In genomic region chr17:50347087-50347893, GRCh38 we compare ENCODE assay signal across 8 cellular contexts. TPM values are rescaled to one million over a fixed set of nuclear protein-coding genes. Genes with fewer than 3 reads are reported as not detected.
DNase-seq lines count a peak whose midpoint lies in the region; ATAC-seq and TF ChIP-seq lines count a peak whose summit lies in the region.

No MANE protein-coding gene starts in this region.

- intact Hi-C loops in Caco-2 (cut with micrococcal nuclease; ENCODE audit: unreplicated experiment) (loop anchor here (2.0 kb wide), 2 partner anchors 26 to 50 kb away; partner anchors contain the start of genes EME1, LRRC59 and MRPL27), esophagus squamous epithelium (cut with DNase I) (no loop called here)

- BruUV-seq in Caco-2 (replicated peaks; lab: Mats Ljungman, UMichigan): no TSS peak

- TF ChIP-seq CTCF in Caco-2 (IDR thresholded peaks at IDR 0.05; ENCODE audit: insufficient read depth in 1 of 2, low read depth in 1 of 2, low read length in 1 of 2, severe bottlenecking in 1 of 2, unreplicated experiment in 1 of 2): no peak
- TF ChIP-seq CTCF in RWPE1 (conservative IDR thresholded peaks at IDR 0.05; ENCODE audit: low read depth): no peak
- TF ChIP-seq CTCF in esophagus squamous epithelium (IDR thresholded peaks at IDR 0.05): no peak
- no peak for TF ChIP-seq CTCF in osteocyte (IDR thresholded peaks at IDR 0.05)

- H3K27me3 Mint-ChIP-seq in Caco-2 (ENCODE audit: insufficient read depth, unreplicated experiment) (no peaks in the 10 kb centered on the region), osteocyte (ENCODE audit: unreplicated experiment) (peaks cover 4% of the 10 kb centered on the region)

- POLR2A ChIA-PET in Caco-2 (lab: Charles Lee) (interaction anchor here (0.6 to 2.5 kb wide), 5 partner anchors 10 to 167 kb away, joined by 4 to 14 read pairs (median 4); partner anchors contain the start of gene LRRC59), RWPE1 (lab: Yijun Ruan, JAX; ENCODE audit: low non-redundant PET) (interaction anchor here (0.7 kb wide), 1 partner anchor 14 kb away, joined by 4 read pairs; no protein-coding TSS in a partner anchor)

- H3K27ac Mint-ChIP-seq in Caco-2 (ENCODE audit: unreplicated experiment) (peak overlapping the region; percentile 81), osteocyte (ENCODE audit: unreplicated experiment) (peak overlapping the region; percentile 82)

- 28 to 29% methylated on average over 5 to 6 of the region's 19 CpGs for WGBS in esophagus squamous epithelium, 2 donors

- H3K4me1 Mint-ChIP-seq in Caco-2 (ENCODE audit: low read depth, unreplicated experiment) (peaks cover 22% of the 10 kb centered on the region), osteocyte (ENCODE audit: unreplicated experiment) (peaks cover 24% of the 10 kb centered on the region)

- H3K4me1 ChIP-seq in Caco-2 (peaks cover 13% of the 10 kb centered on the region), esophagus squamous epithelium (peaks cover 20 to 41% (median 31%) of the 10 kb centered on the region in 3 donors)

- H3K4me3 ChIP-seq in Caco-2 (ENCODE audit: low read depth, low read length) (peak overlapping the region; percentile 85), esophagus squamous epithelium (peak overlapping the region; percentile 72 to 95 (median 78))

- H3K9me3 ChIP-seq in Caco-2 (no peaks in the 10 kb centered on the region), esophagus squamous epithelium (no peaks in the 10 kb centered on the region)

- H3K27me3 ChIP-seq in Caco-2 (replicated peaks; ENCODE audit: control insufficient read depth, insufficient read depth, low read length): no peaks in the 10 kb centered on the region
- no peaks in the 10 kb centered on the region for H3K27me3 ChIP-seq in esophagus squamous epithelium

- H3K36me3 ChIP-seq in Caco-2 (ENCODE audit: control insufficient read depth, insufficient read depth, low read length) (0 out of 2 replicates have a peak, but pooled peaks cover 2% of the 10 kb centered on the region), esophagus squamous epithelium (peaks cover 0 to 5% (median 0%) of the 10 kb centered on the region in 3 donors)

- H3K27ac ChIP-seq in RWPE1 (peak overlapping the region; percentile 81), esophagus squamous epithelium (peak overlapping the region; percentile 81 to 88 (median 82))

- H3K9me3 Mint-ChIP-seq in Caco-2 (ENCODE audit: unreplicated experiment): no peaks in the 10 kb centered on the region
- no peaks in the 10 kb centered on the region for H3K9me3 Mint-ChIP-seq in osteocyte (ENCODE audit: unreplicated experiment)

- H3K36me3 Mint-ChIP-seq in Caco-2 (ENCODE audit: insufficient read depth, unreplicated experiment): peaks cover 17% of the 10 kb centered on the region
- H3K36me3 Mint-ChIP-seq in osteocyte (ENCODE audit: unreplicated experiment): peaks cover 4% of the 10 kb centered on the region

- CTCF ChIA-PET in Caco-2 (lab: Charles Lee) (interaction anchor here (0.6 to 1.8 kb wide), 8 partner anchors 15 to 595 kb away, joined by 3 to 19 read pairs (median 3); partner anchors contain the start of gene LRRC59), RWPE1 (lab: Yijun Ruan, JAX) (interaction anchor here (0.7 to 1.1 kb wide), 4 partner anchors 49 to 279 kb away, joined by 3 to 4 read pairs (median 4); partner anchors contain the start of gene COL1A1)

- DNase-seq in Caco-2 (peak in 1 of 2 experiments; percentile 62), RWPE1 (ENCODE audit: low spot score) (no peak), esophagus squamous epithelium (lab: John Stamatoyannopoulos, UW) (no peak), osteocyte (ENCODE audit: extremely low spot score, unreplicated experiment) (no peak), RPMI8226 (no peak)
- DNase-seq in central memory CD4-positive, alpha-beta T cell: no peak
- no peak for DNase-seq in stimulated activated CD4-positive, alpha-beta T cell treated with anti-CD3 and anti-CD28 coated beads, Interleukin-2, amount 100 ng/mL, for 48 hours

- peak overlapping the region; percentile 96 for H3K4me3 Mint-ChIP-seq in Caco-2 (ENCODE audit: unreplicated experiment)
- H3K4me3 Mint-ChIP-seq in osteocyte (ENCODE audit: unreplicated experiment): peak overlapping the region; percentile 93

- no peak for ATAC-seq in HG03135 (IDR thresholded peaks at IDR 0.05; ENCODE audit: unreplicated experiment)

- no peak for TF ChIP-seq POLR2A in esophagus squamous epithelium (IDR thresholded peaks at IDR 0.05)

RNA-seq across cellular contexts. Expression of gene XYLT2, which starts 1.4 kb away (rescaled TPM):
- total RNA-seq in Caco-2 (2022): 72.9 and 75.8 TPM in 2 replicates
- total RNA-seq in esophagus squamous epithelium: 10 to 100 TPM; 10.0 to 17.5 (median 13.5) TPM
- 31.6 and 32.0 TPM in 2 replicates for total RNA-seq in osteocyte

RNA-seq across cellular contexts. Expression of gene MRPL27, which starts 25.7 kb away (rescaled TPM):
- total RNA-seq in Caco-2 (2022) (196 and 203 TPM in 2 replicates), esophagus squamous epithelium (10 to 100 TPM; 58.0 to 77.7 (median 74.5) TPM), osteocyte (54.5 and 59.0 TPM in 2 replicates)

RNA-seq across cellular contexts. Expression of gene EME1, which starts 25.7 kb away (rescaled TPM):
- total RNA-seq in Caco-2 (2022) (43.5 and 48.5 TPM in 2 replicates), esophagus squamous epithelium (1 to 10 TPM in 2 of 4 donors, under 1 TPM in 2; 0.57 to 2.7 (median 1.1) TPM), osteocyte (2.8 and 3.6 TPM in 2 replicates)

RNA-seq across cellular contexts. Expression of gene LRRC59, which starts 50.0 kb away (rescaled TPM):
- total RNA-seq in Caco-2 (2022) (324 and 336 TPM in 2 replicates), esophagus squamous epithelium (100 to 1,000 TPM in 1 of 4 donors, 10 to 100 TPM in 3; 63.4 to 136 (median 77.9) TPM), osteocyte (87.0 and 87.2 TPM in 2 replicates)
